8 cellular contexts compared by ENCODE assay signal in genomic region chr13:50075619-50076097, GRCh38.
DNase-seq lines count a peak whose midpoint lies in the region; ATAC-seq and TF ChIP-seq lines count a peak whose summit lies in the region.

No MANE protein-coding gene starts in this region.

- H3K4me3 Mint-ChIP-seq in activated naive CD8-positive, alpha-beta T cell treated with anti-CD3 and anti-CD28 coated beads, Interleukin-2, amount 10 ng/mL, durations not matched to agents 7 days and 5 days: peak overlapping the region; percentile 47
- H3K4me3 Mint-ChIP-seq in activated naive CD8-positive, alpha-beta T cell treated with anti-CD3 and anti-CD28 coated beads for 36 hours: no peak overlapping the region
- H3K4me3 Mint-ChIP-seq in type B pancreatic cell: peak overlapping the region; percentile 18

- H3K27me3 Mint-ChIP-seq in activated naive CD8-positive, alpha-beta T cell treated with anti-CD3 and anti-CD28 coated beads, Interleukin-2, amount 10 ng/mL, durations not matched to agents 7 days and 5 days: no peaks in the 10 kb centered on the region
- H3K27me3 Mint-ChIP-seq in activated naive CD8-positive, alpha-beta T cell treated with anti-CD3 and anti-CD28 coated beads for 36 hours: peaks cover 47% of the 10 kb centered on the region
- no peaks in the 10 kb centered on the region for H3K27me3 Mint-ChIP-seq in type B pancreatic cell

- H3K4me1 ChIP-seq in PC-9 (replicated peaks; ENCODE audit: insufficient read depth): peaks cover 53% of the 10 kb centered on the region
- peaks cover 0 to 13% (median 0%) of the 10 kb centered on the region in 4 donors for H3K4me1 ChIP-seq in Peyer's patch

- no peak for ATAC-seq in activated naive CD8-positive, alpha-beta T cell treated with anti-CD3 and anti-CD28 coated beads, Interleukin-2, amount 10 ng/mL, durations not matched to agents 7 days and 5 days (ENCODE audit: low read depth)
- no peak for ATAC-seq in GM21619 (IDR thresholded peaks at IDR 0.05; ENCODE audit: unreplicated experiment)

- H3K27ac ChIP-seq in PC-9: peak overlapping the region; percentile 44
- no peak overlapping the region for H3K27ac ChIP-seq in Peyer's patch

- no peak overlapping the region for H3K4me2 ChIP-seq in PC-9

- H3K9me3 ChIP-seq in PC-9 (ENCODE audit: insufficient read depth, low read depth) (no peaks in the 10 kb centered on the region), Peyer's patch (no peaks in the 10 kb centered on the region)

- peaks cover 100% of the 10 kb centered on the region for H3K79me2 ChIP-seq in PC-9 (ENCODE audit: low read depth)

- H3K36me3 Mint-ChIP-seq in activated naive CD8-positive, alpha-beta T cell treated with anti-CD3 and anti-CD28 coated beads, Interleukin-2, amount 10 ng/mL, durations not matched to agents 7 days and 5 days: peaks cover 33% of the 10 kb centered on the region
- peaks cover 39% of the 10 kb centered on the region for H3K36me3 Mint-ChIP-seq in activated naive CD8-positive, alpha-beta T cell treated with anti-CD3 and anti-CD28 coated beads for 36 hours
- H3K36me3 Mint-ChIP-seq in type B pancreatic cell: peaks cover 7% of the 10 kb centered on the region

- no peak overlapping the region for H3K4me3 ChIP-seq in PC-9
- H3K4me3 ChIP-seq in Peyer's patch: no peak overlapping the region

- H2AFZ ChIP-seq in PC-9: no peak overlapping the region

- H3K27ac Mint-ChIP-seq in activated naive CD8-positive, alpha-beta T cell treated with anti-CD3 and anti-CD28 coated beads, Interleukin-2, amount 10 ng/mL, durations not matched to agents 7 days and 5 days: no peak overlapping the region
- H3K27ac Mint-ChIP-seq in activated naive CD8-positive, alpha-beta T cell treated with anti-CD3 and anti-CD28 coated beads for 36 hours: no peak overlapping the region
- no peak overlapping the region for H3K27ac Mint-ChIP-seq in type B pancreatic cell

- POLR2A ChIA-PET in activated naive CD8-positive, alpha-beta T cell treated with anti-CD3 and anti-CD28 coated beads, Interleukin-2, amount 10 ng/mL, durations not matched to agents 7 days and 5 days (lab: Charles Lee): interaction anchor here (1.6 kb wide), 1 partner anchor 79 kb away, joined by 4 read pairs; the partner anchor contains the start of gene TRIM13
- POLR2A ChIA-PET in PC-9 (lab: Charles Lee; ENCODE audit: unreplicated experiment): no interaction called here

- DNase-seq in activated naive CD8-positive, alpha-beta T cell treated with anti-CD3 and anti-CD28 coated beads, Interleukin-2, amount 10 ng/mL, durations not matched to agents 7 days and 5 days: no peak
- DNase-seq in activated naive CD8-positive, alpha-beta T cell treated with anti-CD3 and anti-CD28 coated beads for 36 hours: no peak
- DNase-seq in PC-9 (no peak), erythroblast (lab: John Stamatoyannopoulos, UW) (peak; percentile 6 to 15), type B pancreatic cell (ENCODE audit: extremely low spot score, unreplicated experiment) (no peak), Peyer's patch (no peak)
- no peak for DNase-seq in activated CD4-positive, alpha-beta T cell treated with anti-CD3 and anti-CD28 coated beads, Interleukin-2, amount 50 U/mL, for 48 hours

- H3K9me3 Mint-ChIP-seq in activated naive CD8-positive, alpha-beta T cell treated with anti-CD3 and anti-CD28 coated beads, Interleukin-2, amount 10 ng/mL, durations not matched to agents 7 days and 5 days: no peaks in the 10 kb centered on the region
- no peaks in the 10 kb centered on the region for H3K9me3 Mint-ChIP-seq in activated naive CD8-positive, alpha-beta T cell treated with anti-CD3 and anti-CD28 coated beads for 36 hours
- H3K9me3 Mint-ChIP-seq in type B pancreatic cell: no peaks in the 10 kb centered on the region

- H3K27me3 ChIP-seq in PC-9 (ENCODE audit: insufficient read depth, low read depth) (no peaks in the 10 kb centered on the region), Peyer's patch (no peaks in the 10 kb centered on the region)

- H3F3A ChIP-seq in PC-9 (ENCODE audit: insufficient read depth, low read depth): peaks cover 7% of the 10 kb centered on the region; the same call in 1 of the 2 replicates

- H4K20me1 ChIP-seq in PC-9 (ENCODE audit: insufficient read depth): no peaks in the 10 kb centered on the region; the same call in 1 of the 2 replicates

- intact Hi-C loops in PC-9 (cut with micrococcal nuclease; ENCODE audit: unreplicated experiment): no loop called here

- H3K4me1 Mint-ChIP-seq in activated naive CD8-positive, alpha-beta T cell treated with anti-CD3 and anti-CD28 coated beads, Interleukin-2, amount 10 ng/mL, durations not matched to agents 7 days and 5 days: peaks cover 37% of the 10 kb centered on the region
- H3K4me1 Mint-ChIP-seq in activated naive CD8-positive, alpha-beta T cell treated with anti-CD3 and anti-CD28 coated beads for 36 hours: peaks cover 17% of the 10 kb centered on the region
- peaks cover 33% of the 10 kb centered on the region for H3K4me1 Mint-ChIP-seq in type B pancreatic cell (ENCODE audit: unreplicated experiment)

- H3K36me3 ChIP-seq in PC-9 (ENCODE audit: low read depth) (peaks cover 24% of the 10 kb centered on the region; the same call in 1 of the 2 replicates), Peyer's patch (no peaks in the 10 kb centered on the region)

- H3K9me2 ChIP-seq in PC-9 (ENCODE audit: insufficient read depth): no peaks in the 10 kb centered on the region

- no peak for TF ChIP-seq POLR2A in erythroblast (IDR thresholded peaks at IDR 0.05; ENCODE audit: low read length)
- no peak for TF ChIP-seq POLR2A in Peyer's patch (IDR thresholded peaks at IDR 0.05)

- BruUV-seq in PC-9 (replicated peaks; lab: Mats Ljungman, UMichigan): no TSS peak

- CTCF ChIA-PET in PC-9 (lab: Charles Lee): no interaction called here

- TF ChIP-seq CTCF in PC-9 (conservative IDR thresholded peaks at IDR 0.05) (no peak), type B pancreatic cell (conservative IDR thresholded peaks at IDR 0.05) (no peak), Peyer's patch (IDR thresholded peaks at IDR 0.05) (no peak)

Comparison
In these comparisons a context has a peak if more than half of its experiments do, and no peak if none do; other contexts are left out.
1. DNase-seq: peak in erythroblast (2 of 2); none in activated naive CD8-positive, alpha-beta T cell treated with anti-CD3 and anti-CD28 coated beads, Interleukin-2, amount 10 ng/mL, durations not matched to agents 7 days and 5 days (single experiment), activated naive CD8-positive, alpha-beta T cell treated with anti-CD3 and anti-CD28 coated beads for 36 hours (single experiment), PC-9 (0 of 2), type B pancreatic cell (single experiment), Peyer's patch (0 of 3) and activated CD4-positive, alpha-beta T cell treated with anti-CD3 and anti-CD28 coated beads, Interleukin-2, amount 50 U/mL, for 48 hours (0 of 2).